Comparison of ENCODE assay signal across 18 cellular contexts in genomic region chrX:129783176-129783776, GRCh38. TPM values are rescaled to one million over a fixed set of nuclear protein-coding genes. Genes with fewer than 3 reads are reported as not detected.
DNase-seq lines count a peak whose midpoint lies in the region; ATAC-seq lines count a peak whose summit lies in the region.
"Had no signal": no experiment of that assay in that cellular context is flagged by ENCODE, and none has a peak within 500 bp of the region (broad histone marks: within the 10 kb centered on the region; RNA-seq: fewer than 3 reads in every experiment).

No MANE protein-coding gene starts in this region.

- H3K36me3 Mint-ChIP-seq in activated CD4-positive, alpha-beta T cell treated with anti-CD3 and anti-CD28 coated beads, Interleukin-2, amount 10 ng/mL, durations not matched to agents 7 days and 5 days (ENCODE audit: low read depth) = peaks cover 79% of the 10 kb centered on the region
- H3K36me3 Mint-ChIP-seq in activated naive CD8-positive, alpha-beta T cell treated with anti-CD3 and anti-CD28 coated beads for 36 hours = peaks cover 68% of the 10 kb centered on the region
- H3K36me3 Mint-ChIP-seq: neural progenitor cell had no signal

- no peaks in the 10 kb centered on the region for H3K9me3 ChIP-seq in KOPT-K1 (ENCODE audit: insufficient read depth, low read length, poor library complexity, severe bottlenecking)
- H3K9me3 ChIP-seq: heart right ventricle, left lung, upper lobe of left lung had no signal

- H3K9me3 Mint-ChIP-seq in activated CD4-positive, alpha-beta T cell treated with anti-CD3 and anti-CD28 coated beads, Interleukin-2, amount 10 ng/mL, durations not matched to agents 7 days and 5 days = no peaks in the 10 kb centered on the region
- no peaks in the 10 kb centered on the region for H3K9me3 Mint-ChIP-seq in activated naive CD8-positive, alpha-beta T cell treated with anti-CD3 and anti-CD28 coated beads for 36 hours

- H3K27me3 Mint-ChIP-seq in activated CD4-positive, alpha-beta T cell treated with anti-CD3 and anti-CD28 coated beads, Interleukin-2, amount 10 ng/mL, durations not matched to agents 7 days and 5 days = no peaks in the 10 kb centered on the region
- H3K27me3 Mint-ChIP-seq in activated naive CD8-positive, alpha-beta T cell treated with anti-CD3 and anti-CD28 coated beads for 36 hours = no peaks in the 10 kb centered on the region

- DNase-seq in activated CD4-positive, alpha-beta T cell treated with anti-CD3 and anti-CD28 coated beads, Interleukin-2, amount 10 ng/mL, durations not matched to agents 7 days and 5 days = no peak
- no peak for DNase-seq in activated CD4-positive, alpha-beta T cell treated with anti-CD3 and anti-CD28 coated beads for 1 hour
- no peak for DNase-seq in activated naive CD8-positive, alpha-beta T cell treated with anti-CD3 and anti-CD28 coated beads for 36 hours
- DNase-seq in posterior vena cava (ENCODE audit: low spot score) (peak; percentile 66), DMS79 (lab: John Stamatoyannopoulos, UW) (no peak), NCI-H2029 treated with DMSO at 0.1 percent for 48 hours (lab: John Stamatoyannopoulos, UW) (no peak)
- DNase-seq: ACHN, DMS53, heart right ventricle, left lung, NCI-H146, NCI-H526 treated with DMSO at 0.1 percent for 48 hours, upper lobe of left lung had no signal

- POLR2A ChIA-PET in activated CD4-positive, alpha-beta T cell treated with anti-CD3 and anti-CD28 coated beads, Interleukin-2, amount 10 ng/mL, durations not matched to agents 7 days and 5 days (lab: Charles Lee) = interaction anchor here (1.0 kb wide), 1 partner anchor 15 kb away, joined by 3 read pairs; no protein-coding TSS in a partner anchor

- peaks cover 76% of the 10 kb centered on the region for H3K36me3 ChIP-seq in KOPT-K1 (ENCODE audit: insufficient read depth, low read length)
- H3K36me3 ChIP-seq: cardiac muscle cell, neural progenitor cell, upper lobe of left lung had no signal

- CTCF ChIA-PET in activated CD4-positive, alpha-beta T cell treated with anti-CD3 and anti-CD28 coated beads, Interleukin-2, amount 10 ng/mL, durations not matched to agents 7 days and 5 days (lab: Charles Lee) = interaction anchor here (0.9 to 2.7 kb wide), 10 partner anchors 8 to 277 kb away, joined by 3 to 10 read pairs (median 3); no protein-coding TSS in a partner anchor

- peak overlapping the region; percentile 99 for H3K27ac ChIP-seq in KOPT-K1 (ENCODE audit: low read depth, low read length, poor library complexity, severe bottlenecking)
- H3K27ac ChIP-seq: cardiac muscle cell, neural progenitor cell had no signal

- H3K4me1 Mint-ChIP-seq in activated CD4-positive, alpha-beta T cell treated with anti-CD3 and anti-CD28 coated beads, Interleukin-2, amount 10 ng/mL, durations not matched to agents 7 days and 5 days = peaks cover 57% of the 10 kb centered on the region
- H3K4me1 Mint-ChIP-seq in activated naive CD8-positive, alpha-beta T cell treated with anti-CD3 and anti-CD28 coated beads for 36 hours = peaks cover 53% of the 10 kb centered on the region

- ATAC-seq in GM21825 (IDR thresholded peaks at IDR 0.05; ENCODE audit: unreplicated experiment) = no peak
- ATAC-seq: heart right ventricle, left lung had no signal

- peak overlapping the region; percentile 83 for H3K27ac Mint-ChIP-seq in activated CD4-positive, alpha-beta T cell treated with anti-CD3 and anti-CD28 coated beads, Interleukin-2, amount 10 ng/mL, durations not matched to agents 7 days and 5 days
- peak overlapping the region; percentile 87 for H3K27ac Mint-ChIP-seq in activated naive CD8-positive, alpha-beta T cell treated with anti-CD3 and anti-CD28 coated beads for 36 hours
- H3K27ac Mint-ChIP-seq: neural progenitor cell had no signal

- peak overlapping the region; percentile 97 for H3K4me3 Mint-ChIP-seq in activated CD4-positive, alpha-beta T cell treated with anti-CD3 and anti-CD28 coated beads, Interleukin-2, amount 10 ng/mL, durations not matched to agents 7 days and 5 days
- H3K4me3 Mint-ChIP-seq in activated naive CD8-positive, alpha-beta T cell treated with anti-CD3 and anti-CD28 coated beads for 36 hours = peak overlapping the region; percentile 86
- H3K4me3 Mint-ChIP-seq: neural progenitor cell had no signal

- intact Hi-C loops in posterior vena cava (cut with DNase I) = no loop called here

RNA-seq across cellular contexts. Expression of gene SASH3, which starts 3.5 kb away (rescaled TPM):
- 100 to 1,000 TPM; 254 to 264 TPM for total RNA-seq in activated CD4-positive, alpha-beta T cell treated with anti-CD3 and anti-CD28 coated beads, Interleukin-2, amount 10 ng/mL, durations not matched to agents 7 days and 5 days
- total RNA-seq in activated naive CD8-positive, alpha-beta T cell treated with anti-CD3 and anti-CD28 coated beads for 36 hours = 100 to 1,000 TPM; 121 to 123 TPM
- 10 to 100 TPM; 11.6 to 18.5 TPM for total RNA-seq in posterior vena cava
- total RNA-seq: cardiac muscle cell, RPMI7951 had no signal

RNA-seq across cellular contexts. Expression of gene XPNPEP2, which starts 44.5 kb away (rescaled TPM):
- total RNA-seq in activated CD4-positive, alpha-beta T cell treated with anti-CD3 and anti-CD28 coated beads, Interleukin-2, amount 10 ng/mL, durations not matched to agents 7 days and 5 days = 1 to 10 TPM; 1.1 to 1.3 TPM
- total RNA-seq in activated naive CD8-positive, alpha-beta T cell treated with anti-CD3 and anti-CD28 coated beads for 36 hours = under 1 TPM; 0.12 to 0.32 TPM
- total RNA-seq in posterior vena cava = 10 to 100 TPM; 11.3 to 29.3 TPM
- total RNA-seq: cardiac muscle cell, RPMI7951 had no signal

Comparison
In these comparisons a context has a peak if more than half of its experiments do, and no peak if none do; other contexts are left out.
1. RNA of gene SASH3, which starts 3.5 kb away (total RNA-seq): 254 to 264 TPM in activated CD4-positive, alpha-beta T cell treated with anti-CD3 and anti-CD28 coated beads, Interleukin-2, amount 10 ng/mL, durations not matched to agents 7 days and 5 days and 121 to 123 TPM in activated naive CD8-positive, alpha-beta T cell treated with anti-CD3 and anti-CD28 coated beads for 36 hours; 11.6 to 18.5 TPM in posterior vena cava; every median in the first group is over 4 times any median in the second.
2. RNA of gene XPNPEP2, which starts 44.5 kb away (total RNA-seq): 11.3 to 29.3 TPM in posterior vena cava; 1.1 to 1.3 TPM in activated CD4-positive, alpha-beta T cell treated with anti-CD3 and anti-CD28 coated beads, Interleukin-2, amount 10 ng/mL, durations not matched to agents 7 days and 5 days and 0.12 to 0.32 TPM in activated naive CD8-positive, alpha-beta T cell treated with anti-CD3 and anti-CD28 coated beads for 36 hours; every median in the first group is over 4 times any median in the second.